In the genomic region with DNA sequence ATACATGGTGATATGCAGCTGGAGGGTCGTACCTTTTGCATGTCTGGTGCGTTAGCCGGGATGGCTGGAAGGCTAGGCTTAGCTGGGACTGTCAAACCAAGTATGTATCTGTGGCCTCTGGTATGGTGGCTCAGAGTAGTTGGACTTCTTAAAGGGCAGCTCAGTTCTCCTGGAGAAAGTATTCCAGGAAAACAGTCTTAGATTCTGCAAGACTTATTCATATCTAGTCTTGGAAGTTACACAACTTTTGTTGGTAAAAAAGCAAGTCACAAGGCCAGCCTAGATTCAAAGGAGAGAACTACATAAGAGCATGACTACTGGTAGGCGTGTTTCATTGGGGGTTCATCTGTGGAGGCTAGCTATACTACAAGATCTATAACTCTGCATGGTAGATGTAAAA, we compare ENCODE assay signal across 20 cellular contexts. TPM values are rescaled to one million over a fixed set of nuclear protein-coding genes. Genes with fewer than 3 reads are reported as not detected.
A peak's percentile ranks its signal among the peaks of the same experiment; 100 is the strongest.
DNase-seq lines count a peak whose midpoint lies in the region; ATAC-seq, FAIRE-seq and TF ChIP-seq lines count a peak whose summit lies in the region.
"Had no signal": no experiment of that assay in that cellular context is flagged by ENCODE, and none has a peak within 500 bp of the region (broad histone marks: within the 10 kb centered on the region; RNA-seq: fewer than 3 reads in every experiment).

No MANE protein-coding gene starts in this region.

- ATAC-seq in HG03432 (IDR thresholded peaks at IDR 0.05; ENCODE audit: unreplicated experiment), result no peak
- ATAC-seq: esophagus mucosa; heart right ventricle; right cardiac atrium; stimulated activated naive B cell treated with anti-CD40 and anti-IgM and Interleukin-4, amounts not matched to agents 10 μg/mL and 1 μg/mL and 100 μg/mL, for 72 hours had no signal

- intact Hi-C loops in CD4-positive, alpha-beta memory T cell (cut with micrococcal nuclease), result no loop called here

- H3K9me3 Mint-ChIP-seq in CD4-positive, alpha-beta memory T cell, result no peaks in the 10 kb centered on the region
- H3K9me3 Mint-ChIP-seq in endodermal cell, result peaks cover 5% of the 10 kb centered on the region
- H3K9me3 Mint-ChIP-seq: central memory CD8-positive, alpha-beta T cell; immature natural killer cell; stimulated activated naive B cell treated with anti-CD40 and anti-IgM and Interleukin-4, amounts not matched to agents 10 μg/mL and 1 μg/mL and 100 μg/mL, for 72 hours had no signal

- 96 to 100% methylated on average over 1 to 4 of the region's 4 CpGs for WGBS in endodermal cell (ENCODE audit: insufficient coverage in 1 of 2, insufficient read length in 1 of 2), 2 experiments

- H3K9me3 ChIP-seq in CD4-positive, alpha-beta memory T cell (ENCODE audit: control insufficient read depth in 1 of 2, low read length in 2 of 2), result no peaks in the 10 kb centered on the region
- H3K9me3 ChIP-seq in endodermal cell (ENCODE audit: control insufficient read depth, low read length) (peaks cover 7% of the 10 kb centered on the region), neutrophil (no peaks in the 10 kb centered on the region)
- H3K9me3 ChIP-seq: adrenal gland, heart right ventricle, tibial artery had no signal

- H3K36me3 Mint-ChIP-seq in CD4-positive, alpha-beta memory T cell, result peaks cover 15 to 41% of the 10 kb centered on the region in 2 donors
- peaks cover 13% of the 10 kb centered on the region for H3K36me3 Mint-ChIP-seq in endodermal cell (ENCODE audit: low read depth)
- H3K36me3 Mint-ChIP-seq: immature natural killer cell had no signal

- H3K4me3 ChIP-seq in CD4-positive, alpha-beta memory T cell (ENCODE audit: low read length in 2 of 2), result no peak overlapping the region
- H3K4me3 ChIP-seq in endodermal cell (ENCODE audit: low read length) (no peak overlapping the region), neutrophil (ENCODE audit: low read depth in 1 of 2, low read length in 1 of 2) (no peak overlapping the region)
- H3K4me3 ChIP-seq: adrenal gland, heart right ventricle, SK-N-MC, tibial artery had no signal

- TF ChIP-seq CTCF in endodermal cell (conservative IDR thresholded peaks at IDR 0.05) (no peak), neutrophil (IDR thresholded peaks at IDR 0.05) (no peak)

- POLR2A ChIA-PET in CD4-positive, alpha-beta memory T cell (lab: Charles Lee; ENCODE audit: partially characterized antibody), result no interaction called here

- H3K27me3 Mint-ChIP-seq in CD4-positive, alpha-beta memory T cell, result no peaks in the 10 kb centered on the region
- H3K27me3 Mint-ChIP-seq in endodermal cell (ENCODE audit: insufficient read depth), result no peaks in the 10 kb centered on the region
- H3K27me3 Mint-ChIP-seq: central memory CD8-positive, alpha-beta T cell; stimulated activated naive B cell treated with anti-CD40 and anti-IgM and Interleukin-4, amounts not matched to agents 10 μg/mL and 1 μg/mL and 100 μg/mL, for 72 hours had no signal

- no peak overlapping the region for H3K27ac ChIP-seq in CD4-positive, alpha-beta memory T cell (ENCODE audit: low read depth, low read length)
- H3K27ac ChIP-seq in endodermal cell (ENCODE audit: low read depth, low read length) (no peak overlapping the region), neutrophil (peak overlapping the region; percentile 57)
- H3K27ac ChIP-seq: adrenal gland, heart right ventricle, SK-N-MC, tibial artery had no signal

- CTCF ChIA-PET in CD4-positive, alpha-beta memory T cell (lab: Charles Lee; ENCODE audit: partially characterized antibody), result interaction anchor here (0.8 to 2.4 kb wide), 6 partner anchors 10 to 345 kb away, joined by 3 to 7 read pairs (median 4); no protein-coding TSS in a partner anchor

- DNase-seq in CD4-positive, alpha-beta memory T cell, result no peak
- DNase-seq in HTR-8/SVneo (ENCODE audit: insufficient read length, low spot score), result no peak
- DNase-seq in endodermal cell, result no peak
- DNase-seq in NCI-H2171 (lab: John Stamatoyannopoulos, UW), result no peak
- DNase-seq in D341Med (ENCODE audit: low spot score), result no peak
- DNase-seq: activated CD4-positive, alpha-beta T cell treated with anti-CD3 and anti-CD28 coated beads for 1 hour; adrenal gland; heart right ventricle; immature natural killer cell; NCI-H1694 treated with DMSO at 0.1 percent for 48 hours; nucleus accumbens; right cardiac atrium; stimulated activated naive B cell treated with anti-CD40 and anti-IgM and Interleukin-4, amounts not matched to agents 10 μg/mL and 1 μg/mL and 100 μg/mL, for 72 hours; tibial artery had no signal

- peak; percentile 28 for FAIRE-seq in HTR-8/SVneo (lab: Jason Lieb, UNC)
- FAIRE-seq: GM19239 had no signal

- peak overlapping the region in 3 of 8 donors; percentile 8 to 43 (median 41) for H3K4me3 Mint-ChIP-seq in CD4-positive, alpha-beta memory T cell
- no peak overlapping the region for H3K4me3 Mint-ChIP-seq in endodermal cell
- H3K4me3 Mint-ChIP-seq: central memory CD8-positive, alpha-beta T cell; immature natural killer cell; stimulated activated naive B cell treated with anti-CD40 and anti-IgM and Interleukin-4, amounts not matched to agents 10 μg/mL and 1 μg/mL and 100 μg/mL, for 72 hours had no signal

- peaks cover 53 to 92% (median 66%) of the 10 kb centered on the region in 4 donors for H3K4me1 Mint-ChIP-seq in CD4-positive, alpha-beta memory T cell
- peaks cover 26% of the 10 kb centered on the region for H3K4me1 Mint-ChIP-seq in endodermal cell

- no peak overlapping the region for H3K9ac ChIP-seq in endodermal cell (ENCODE audit: extremely low read depth, low read length, poor library complexity, severe bottlenecking)

- peak overlapping the region in 5 of 7 donors; percentile 6 to 70 (median 16) for H3K27ac Mint-ChIP-seq in CD4-positive, alpha-beta memory T cell
- peak overlapping the region; percentile 40 for H3K27ac Mint-ChIP-seq in endodermal cell
- H3K27ac Mint-ChIP-seq: immature natural killer cell; stimulated activated naive B cell treated with anti-CD40 and anti-IgM and Interleukin-4, amounts not matched to agents 10 μg/mL and 1 μg/mL and 100 μg/mL, for 72 hours had no signal

- peaks cover 5% of the 10 kb centered on the region for H3K36me3 ChIP-seq in CD4-positive, alpha-beta memory T cell (ENCODE audit: insufficient read depth, low read length)
- H3K36me3 ChIP-seq in endodermal cell (ENCODE audit: control insufficient read depth, insufficient read depth, low read length) (peaks cover 4% of the 10 kb centered on the region), neutrophil (no peaks in the 10 kb centered on the region)
- H3K36me3 ChIP-seq: adrenal gland, heart right ventricle, tibial artery had no signal

- H3K27me3 ChIP-seq in CD4-positive, alpha-beta memory T cell (ENCODE audit: insufficient read depth, low read length), result no peaks in the 10 kb centered on the region
- H3K27me3 ChIP-seq in endodermal cell (ENCODE audit: control insufficient read depth, insufficient read depth, low read length, poor library complexity, severe bottlenecking), result no peaks in the 10 kb centered on the region
- H3K27me3 ChIP-seq in neutrophil, result no peaks in the 10 kb centered on the region
- H3K27me3 ChIP-seq: adrenal gland, heart right ventricle, tibial artery had no signal

- peaks cover 89% of the 10 kb centered on the region for H3K4me1 ChIP-seq in CD4-positive, alpha-beta memory T cell (ENCODE audit: insufficient read depth, low read length)
- H3K4me1 ChIP-seq in endodermal cell (ENCODE audit: control insufficient read depth, insufficient read depth, low read length), result no peaks in the 10 kb centered on the region
- H3K4me1 ChIP-seq in neutrophil (ENCODE audit: control insufficient read depth in 1 of 2, insufficient read depth in 1 of 2, low read depth in 1 of 2, low read length in 1 of 2), result peaks cover 98 to 100% of the 10 kb centered on the region in 2 experiments

RNA-seq across cellular contexts. Expression of gene EML4, which starts 45.5 kb away (rescaled TPM):
- 100 to 1,000 TPM; 168 to 172 TPM for total RNA-seq in CD4-positive, alpha-beta memory T cell
- 100 to 1,000 TPM in 1 of 2 donors, 10 to 100 TPM in 1; 52.8 to 113 TPM for polyA plus RNA-seq in CD4-positive, alpha-beta memory T cell
- 10 to 100 TPM; 84.6 to 90.9 TPM for total RNA-seq in endodermal cell
- 63.3 TPM for polyA plus RNA-seq in endodermal cell (2013, experiment 1 of 2)
- 67.9 TPM for polyA plus RNA-seq in endodermal cell (2013, experiment 2 of 2)
